ENCODE assay signal across 16 cellular contexts in the genomic region with DNA sequence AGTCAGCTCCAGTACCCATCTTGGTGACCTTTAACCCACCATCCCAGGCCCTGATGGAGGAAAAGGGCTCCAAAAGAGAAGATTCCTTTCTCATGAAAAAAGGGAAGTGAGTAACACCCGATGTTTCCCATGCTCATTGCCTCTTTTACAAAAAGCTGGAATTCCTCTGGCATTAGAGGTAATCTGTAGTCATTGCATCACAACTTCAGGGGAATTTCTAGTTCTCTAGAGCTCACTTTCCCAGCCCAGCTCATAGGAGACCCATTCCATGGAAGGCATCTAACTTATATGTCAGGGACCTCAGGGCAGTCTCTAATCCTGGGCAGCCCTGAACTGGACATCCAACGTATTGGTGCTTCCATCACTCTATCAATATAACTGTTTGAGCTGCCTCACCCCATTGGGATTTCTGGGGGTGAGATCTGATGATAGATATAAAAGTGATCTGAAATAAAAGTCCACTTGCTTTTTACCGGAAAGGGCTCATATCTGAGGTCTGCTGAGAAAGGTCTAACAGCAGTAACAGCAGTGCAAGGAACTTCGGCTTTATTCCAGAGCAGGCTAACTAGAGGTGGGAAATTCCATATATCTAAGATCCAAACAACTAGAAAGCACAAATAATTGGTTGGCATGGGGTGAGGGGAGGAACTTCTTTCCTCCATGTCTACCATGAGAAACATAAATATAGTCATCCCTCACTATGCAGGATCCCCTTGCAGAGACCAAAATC.
DNase-seq lines count a peak whose midpoint lies in the region; ATAC-seq, FAIRE-seq and TF ChIP-seq lines count a peak whose summit lies in the region.
"Had no signal": no experiment of that assay in that cellular context is flagged by ENCODE, and none has a peak within 500 bp of the region (broad histone marks: within the 10 kb centered on the region; RNA-seq: fewer than 3 reads in every experiment).

No MANE protein-coding gene starts in this region.

- no peaks in the 10 kb centered on the region for H3K9me3 ChIP-seq in tibial nerve
- H3K9me3 ChIP-seq in testis = no peaks in the 10 kb centered on the region
- H3K9me3 ChIP-seq: heart right ventricle, psoas muscle, upper lobe of right lung had no signal

- no peak for FAIRE-seq in RCC 7860 (lab: Jason Lieb, UNC)

- H3K27me3 ChIP-seq in tibial nerve = no peaks in the 10 kb centered on the region
- H3K27me3 ChIP-seq in testis = no peaks in the 10 kb centered on the region
- H3K27me3 ChIP-seq: heart right ventricle, upper lobe of right lung had no signal

- TF ChIP-seq POLR2A in tibial nerve (IDR thresholded peaks at IDR 0.05) (no peak), testis (IDR thresholded peaks at IDR 0.05) (no peak)

- DNase-seq in EH (ENCODE audit: low read depth) (peak; percentile 99), RCC 7860 (ENCODE audit: low spot score) (peak; percentile 64), fibroblast of gingiva (ENCODE audit: low read depth) (peak; percentile 67), pulmonary artery endothelial cell (ENCODE audit: low read depth, low spot score) (peak; percentile 93), putamen (ENCODE audit: low spot score) (no peak), tibial nerve (ENCODE audit: low spot score in 2 of 2) (no peak), testis (no peak)
- DNase-seq: activated CD4-positive, alpha-beta T cell treated with anti-CD3 and anti-CD28 coated beads, Interleukin-2, amount 50 U/mL, for 1 hour; activated naive CD4-positive, alpha-beta T cell; cortex of kidney; heart right ventricle; NCI-H1092 treated with DMSO at 0.1 percent for 48 hours; NCI-H82; psoas muscle; upper lobe of right lung had no signal

- peaks cover 0 to 9% (median 0%) of the 10 kb centered on the region in 4 donors for H3K4me1 ChIP-seq in tibial nerve
- H3K4me1 ChIP-seq in testis = peaks cover 6% of the 10 kb centered on the region
- H3K4me1 ChIP-seq: psoas muscle, upper lobe of right lung had no signal

- no peak for ATAC-seq in HG02623 (IDR thresholded peaks at IDR 0.05; ENCODE audit: unreplicated experiment)
- ATAC-seq: psoas muscle, upper lobe of right lung had no signal

- TF ChIP-seq CTCF in tibial nerve (IDR thresholded peaks at IDR 0.05) (no peak), testis (IDR thresholded peaks at IDR 0.05) (no peak)

- no peak for TF ChIP-seq EP300 in tibial nerve (IDR thresholded peaks at IDR 0.05)

- H3K4me3 ChIP-seq in tibial nerve (no peak overlapping the region), testis (no peak overlapping the region)
- H3K4me3 ChIP-seq: heart right ventricle, psoas muscle, upper lobe of right lung had no signal

- WGBS in tibial nerve, 2 donors = 74 to 83% methylated on average over 4 of the region's 4 CpGs
- WGBS in testis, 2 donors = 75 to 83% methylated on average over 4 of the region's 4 CpGs

- H3K36me3 ChIP-seq in tibial nerve = no peaks in the 10 kb centered on the region
- no peaks in the 10 kb centered on the region for H3K36me3 ChIP-seq in testis (ENCODE audit: low read depth, missing control alignments)
- H3K36me3 ChIP-seq: heart right ventricle, upper lobe of right lung had no signal

- H3K27ac ChIP-seq in tibial nerve (no peak overlapping the region), testis (peak overlapping the region in 1 of 2 donors; percentile 42)
- H3K27ac ChIP-seq: psoas muscle, upper lobe of right lung had no signal

- intact Hi-C loops in testis (cut with DNase I; ENCODE audit: low total_unique reads) = no loop called here

Comparison
In these comparisons a context has a peak if more than half of its experiments do, and no peak if none do; other contexts are left out.
1. DNase-seq: peak in EH (single experiment), RCC 7860 (single experiment), fibroblast of gingiva (single experiment) and pulmonary artery endothelial cell (single experiment); none in putamen (single experiment), tibial nerve (0 of 2) and testis (single experiment).